ENCODE assay signal across 8 cellular contexts in genomic region chr2:118222643-118223486, GRCh38.
DNase-seq lines count a peak whose midpoint lies in the region; ATAC-seq and TF ChIP-seq lines count a peak whose summit lies in the region.
"Had no signal": no experiment of that assay in that cellular context is flagged by ENCODE, and none has a peak within 500 bp of the region (broad histone marks: within the 10 kb centered on the region; RNA-seq: fewer than 3 reads in every experiment).

No MANE protein-coding gene starts in this region.

- TF ChIP-seq POLR2A in prostate gland (IDR thresholded peaks at IDR 0.05), result no peak

- no peaks in the 10 kb centered on the region for H3K36me3 ChIP-seq in prostate gland

- H3K4me3 ChIP-seq in epithelial cell of proximal tubule (ENCODE audit: low read depth, low read length) (peak overlapping the region; percentile 56), prostate gland (no peak overlapping the region)

- WGBS in prostate gland, result 22% methylated on average over 9 of the region's 9 CpGs

- intact Hi-C loops in prostate gland (cut with DNase I), result loop anchor here (5.0 kb wide), 1 partner anchor 634 kb away; no protein-coding TSS in a partner anchor

- H3K27me3 ChIP-seq in prostate gland (replicated peaks; ENCODE audit: insufficient read depth), result peaks cover 32% of the 10 kb centered on the region

- ATAC-seq in GM18868 (IDR thresholded peaks at IDR 0.05; ENCODE audit: unreplicated experiment) (peak; percentile 26), GM21367 (IDR thresholded peaks at IDR 0.05; ENCODE audit: unreplicated experiment) (no peak)

- DNase-seq in NCI-H1694 treated with DMSO at 0.1 percent for 48 hours (lab: John Stamatoyannopoulos, UW) (peak; percentile 33), epithelial cell of proximal tubule (ENCODE audit: low read depth) (no peak), retina (peak; percentile 57), NAMALWA (ENCODE audit: low spot score) (no peak), prostate gland (ENCODE audit: low spot score) (no peak)
- DNase-seq: activated CD8-positive, alpha-beta memory T cell treated with anti-CD3 and anti-CD28 coated beads, Interleukin-2, amount 50 U/mL, for 48 hours had no signal

- no peaks in the 10 kb centered on the region for H3K9me3 ChIP-seq in prostate gland

- TF ChIP-seq CTCF in epithelial cell of proximal tubule (conservative IDR thresholded peaks at IDR 0.05; ENCODE audit: low read depth, low read length) (no peak), prostate gland (IDR thresholded peaks at IDR 0.05) (no peak)

- no peak overlapping the region for H3K27ac ChIP-seq in prostate gland

- no peaks in the 10 kb centered on the region for H3K4me1 ChIP-seq in prostate gland (replicated peaks)

Comparison
In these comparisons a context has a peak if more than half of its experiments do, and no peak if none do; other contexts are left out.
1. DNase-seq: peak in NCI-H1694 treated with DMSO at 0.1 percent for 48 hours (single experiment) and retina (single experiment); none in epithelial cell of proximal tubule (single experiment), NAMALWA (single experiment) and prostate gland (single experiment).